Comparison of ENCODE assay signal across 19 cellular contexts in genomic region chr14:53845813-53846693, GRCh38.
A peak's percentile ranks its signal among the peaks of the same experiment; 100 is the strongest.
DNase-seq lines count a peak whose midpoint lies in the region; ATAC-seq, FAIRE-seq and TF ChIP-seq lines count a peak whose summit lies in the region.
"Had no signal": no experiment of that assay in that cellular context is flagged by ENCODE, and none has a peak within 500 bp of the region (broad histone marks: within the 10 kb centered on the region; RNA-seq: fewer than 3 reads in every experiment).

No MANE protein-coding gene starts in this region.

- H3K14ac ChIP-seq in mesenchymal stem cell (ENCODE audit: low read length in 2 of 2) = no peak overlapping the region

- no peak overlapping the region for H2BK12ac ChIP-seq in mesenchymal stem cell (ENCODE audit: low read length in 2 of 2)

- H4K8ac ChIP-seq in mesenchymal stem cell (ENCODE audit: low read length) = no peak overlapping the region

- no peak overlapping the region for H2BK120ac ChIP-seq in mesenchymal stem cell (ENCODE audit: low read depth, low read length)

- H3K27me3 Mint-ChIP-seq in natural killer cell treated with Interleukin-12 subunit alpha and Interleukin-12 subunit beta and Interleukin-15 and Interleukin-18, amount 100 ng/mL, for 72 hours = no peaks in the 10 kb centered on the region

- no peaks in the 10 kb centered on the region for H4K20me1 ChIP-seq in HepG2 (ENCODE audit: insufficient read depth, low read length)

- no peaks in the 10 kb centered on the region for H3K4me1 Mint-ChIP-seq in natural killer cell treated with Interleukin-12 subunit alpha and Interleukin-12 subunit beta and Interleukin-15 and Interleukin-18, amount 100 ng/mL, for 72 hours (ENCODE audit: low read depth in 2 of 2)

- 89% methylated on average over 8 of the region's 8 CpGs for WGBS in HepG2 (ENCODE audit: low lambda C conversion rate)
- WGBS in right lobe of liver (ENCODE audit: insufficient coverage, low coverage, low lambda C conversion rate, missing lambda C conversion rate) = 66% methylated on average over 8 of the region's 8 CpGs
- over 99% methylated on average over 7 of the region's 8 CpGs for WGBS in mesenchymal stem cell

- H2AFZ ChIP-seq in HepG2 (ENCODE audit: low read length) = no peak overlapping the region
- H2AFZ ChIP-seq in mesenchymal stem cell (ENCODE audit: low read depth, low read length) = no peak overlapping the region
- H2AFZ ChIP-seq: GM23338 had no signal

- peaks cover 4% of the 10 kb centered on the region for H3K9me3 Mint-ChIP-seq in natural killer cell treated with Interleukin-12 subunit alpha and Interleukin-12 subunit beta and Interleukin-15 and Interleukin-18, amount 100 ng/mL, for 72 hours
- H3K9me3 Mint-ChIP-seq: GM23338 had no signal

- H3K4me1 ChIP-seq in HepG2 (ENCODE audit: insufficient read depth, low read length) (peaks cover 79% of the 10 kb centered on the region), right lobe of liver (no peaks in the 10 kb centered on the region), mesenchymal stem cell (ENCODE audit: control insufficient read depth, insufficient read depth, low read depth, low read length) (peaks cover 5% of the 10 kb centered on the region)

- no peaks in the 10 kb centered on the region for H3K36me3 Mint-ChIP-seq in natural killer cell treated with Interleukin-12 subunit alpha and Interleukin-12 subunit beta and Interleukin-15 and Interleukin-18, amount 100 ng/mL, for 72 hours

- H3K9me3 ChIP-seq in HepG2 (ENCODE audit: low read length) (no peaks in the 10 kb centered on the region), right lobe of liver (no peaks in the 10 kb centered on the region), mesenchymal stem cell (ENCODE audit: control insufficient read depth, low read length) (no peaks in the 10 kb centered on the region)

- POLR2A ChIA-PET in HepG2 (lab: Yijun Ruan, JAX) = no interaction called here

- H3K27ac ChIP-seq in HepG2 (ENCODE audit: extremely low read length, insufficient read depth, low read length) (no peak overlapping the region), right lobe of liver (no peak overlapping the region), mesenchymal stem cell (ENCODE audit: low read length, poor library complexity, severe bottlenecking) (no peak overlapping the region)

- CTCF ChIA-PET in HepG2 (lab: Yijun Ruan, JAX; ENCODE audit: low intra/inter-chr PET ratio, low total read pairs) = no interaction called here

- no peak overlapping the region for H4K91ac ChIP-seq in mesenchymal stem cell (ENCODE audit: low read length)

- DNase-seq in HepG2 (ENCODE audit: low spot score) (peak; percentile 34), right lobe of liver (no peak), mesenchymal stem cell (no peak), GM10266 (ENCODE audit: extremely low spot score) (no peak), NCI-H2081 (lab: John Stamatoyannopoulos, UW) (no peak)
- DNase-seq in natural killer cell treated with Interleukin-12 subunit alpha and Interleukin-12 subunit beta and Interleukin-15 and Interleukin-18, amount 100 ng/mL, for 72 hours (ENCODE audit: low spot score) = no peak
- DNase-seq: C1 segment of cervical spinal cord; DMS79; NCI-H1048; NCI-H146; NCI-H69; NK-92 treated with Interleukin-12 subunit alpha and Interleukin-12 subunit beta, amount 100 ng/mL, for 24 hours; PC-3 had no signal

- no peak overlapping the region for H3K4me3 ChIP-seq in HepG2 (replicated peaks in 1 of 3; ENCODE audit: insufficient read depth in 1 of 3, low read depth in 2 of 3, low read length in 3 of 3)
- no peak overlapping the region for H3K4me3 ChIP-seq in right lobe of liver
- H3K4me3 ChIP-seq in mesenchymal stem cell (ENCODE audit: insufficient read depth in 1 of 2, low read depth in 1 of 2, low read length in 2 of 2) = no peak overlapping the region
- H3K4me3 ChIP-seq: GM23338 had no signal

- no peak overlapping the region for H3K4me3 Mint-ChIP-seq in natural killer cell treated with Interleukin-12 subunit alpha and Interleukin-12 subunit beta and Interleukin-15 and Interleukin-18, amount 100 ng/mL, for 72 hours
- H3K4me3 Mint-ChIP-seq: GM23338 had no signal

- H3K9ac ChIP-seq in HepG2 (ENCODE audit: insufficient read depth, low read depth, low read length) = no peak overlapping the region
- H3K9ac ChIP-seq in mesenchymal stem cell (ENCODE audit: low read length) = no peak overlapping the region

- no peak for TF ChIP-seq POLR2A in HepG2 (IDR thresholded peaks at IDR 0.05; ENCODE audit: insufficient read depth in 1 of 2, low read depth in 2 of 2, low read length in 2 of 2)
- no peak for TF ChIP-seq POLR2A in right lobe of liver (IDR thresholded peaks at IDR 0.05)

- no peak for TF ChIP-seq EP300 in HepG2 (IDR thresholded peaks at IDR 0.05; ENCODE audit: low read depth in 2 of 2, low read length in 2 of 2)
- no peak for TF ChIP-seq EP300 in HepG2 (CRISPR knock-in tag; IDR thresholded peaks at IDR 0.05; ENCODE audit: borderline replicate concordance)

- no peaks in the 10 kb centered on the region for H3K79me1 ChIP-seq in mesenchymal stem cell (replicated peaks; ENCODE audit: low read length, poor library complexity, severe bottlenecking)

- H3K79me2 ChIP-seq in HepG2 (ENCODE audit: insufficient read depth, low read length) = peaks cover 2% of the 10 kb centered on the region

- BruUV-seq in HepG2 (replicated peaks; lab: Mats Ljungman, UMichigan) = no TSS peak

- H3K4ac ChIP-seq in mesenchymal stem cell (ENCODE audit: low read depth in 1 of 2, low read length in 2 of 2) = no peak overlapping the region

- no peak overlapping the region for H3K23ac ChIP-seq in mesenchymal stem cell (ENCODE audit: low read length in 2 of 2)

- no peak for TF ChIP-seq RAD21 in HepG2 (CRISPR knock-in tag; IDR thresholded peaks at IDR 0.05)

- H3K36me3 ChIP-seq in HepG2 (replicated peaks in 1 of 2; ENCODE audit: control insufficient read depth in 1 of 2, insufficient read depth in 2 of 2, low read length in 2 of 2) = no peaks in the 10 kb centered on the region
- no peaks in the 10 kb centered on the region for H3K36me3 ChIP-seq in right lobe of liver
- H3K36me3 ChIP-seq in mesenchymal stem cell (ENCODE audit: control insufficient read depth in 1 of 2, insufficient read depth in 2 of 2, low read depth in 1 of 2, low read length in 2 of 2) = no peaks in the 10 kb centered on the region

- no peak for ATAC-seq in HepG2
- no peak for ATAC-seq in right lobe of liver
- ATAC-seq in esophagus mucosa = peak; percentile 66
- no peak for ATAC-seq in natural killer cell treated with Interleukin-12 subunit alpha and Interleukin-12 subunit beta and Interleukin-15 and Interleukin-18, amount 100 ng/mL, for 72 hours
- no peak for ATAC-seq in GM18520 (IDR thresholded peaks at IDR 0.05; ENCODE audit: unreplicated experiment)
- ATAC-seq: GM23338, PC-3 had no signal

- H2BK5ac ChIP-seq in mesenchymal stem cell (ENCODE audit: low read depth, low read length, poor library complexity, severe bottlenecking) = no peak overlapping the region

- no peaks in the 10 kb centered on the region for H3K27me3 ChIP-seq in HepG2 (ENCODE audit: control insufficient read depth in 1 of 2, insufficient read depth in 2 of 2, low read length in 2 of 2)
- H3K27me3 ChIP-seq in right lobe of liver = no peaks in the 10 kb centered on the region
- H3K27me3 ChIP-seq in mesenchymal stem cell (ENCODE audit: control insufficient read depth in 1 of 2, insufficient read depth in 1 of 2, low read length in 2 of 2) = no peaks in the 10 kb centered on the region

- TF ChIP-seq CTCF in HepG2 (CRISPR knock-in tag; IDR thresholded peaks at IDR 0.05) (no peak), right lobe of liver (IDR thresholded peaks at IDR 0.05) (no peak), GM10266 (IDR thresholded peaks at IDR 0.05; ENCODE audit: control insufficient read depth, insufficient read depth, low read depth, missing control alignments) (no peak)

- no peak for FAIRE-seq in HepG2 (lab: Jason Lieb, UNC)
- FAIRE-seq: GM12891, GM19239, HTR-8/SVneo had no signal

- peak overlapping the region in 1 of 2 experiments; percentile 25 for H3K18ac ChIP-seq in mesenchymal stem cell (ENCODE audit: low read depth in 1 of 2, low read length in 2 of 2)

- no peak overlapping the region for H2BK15ac ChIP-seq in mesenchymal stem cell (ENCODE audit: low read depth, poor library complexity, severe bottlenecking)

- intact Hi-C loops in HepG2 (cut with micrococcal nuclease; ENCODE audit: unreplicated experiment) (loop anchor here (10.0 kb wide), 1 partner anchor 311 kb away; no protein-coding TSS in a partner anchor), right lobe of liver (cut with DNase I) (no loop called here)

- in situ Hi-C loops in HepG2 (cut with HindIII; ENCODE audit: extremely low pct_ligation_motif_present, low pct_unique_long_range_greater_than_20kb) = no loop called here

- H3K4me2 ChIP-seq in HepG2 (ENCODE audit: low read depth, low read length) (no peak overlapping the region), mesenchymal stem cell (ENCODE audit: low read length, poor library complexity, severe bottlenecking) (peak overlapping the region; percentile 33)
- H3K4me2 ChIP-seq: GM23338 had no signal

- H2AK5ac ChIP-seq in mesenchymal stem cell (ENCODE audit: low read length, severe bottlenecking) = no peak overlapping the region

- H3K27ac Mint-ChIP-seq in natural killer cell treated with Interleukin-12 subunit alpha and Interleukin-12 subunit beta and Interleukin-15 and Interleukin-18, amount 100 ng/mL, for 72 hours = no peak overlapping the region
- H3K27ac Mint-ChIP-seq: GM23338 had no signal

TF ChIP-seq in HepG2, 621 proteins besides CTCF, POLR2A, EP300 and RAD21 (continues in another document):
- peak; percentile 24; the same call in 1 of the 2 replicates for TF ChIP-seq NCOA2 (CRISPR knock-in tag; IDR thresholded peaks at IDR 0.05)
- TF ChIP-seq NR2F6 (IDR thresholded peaks at IDR 0.05) = peak; percentile 58
- TF ChIP-seq NR2F6 (CRISPR knock-in tag; IDR thresholded peaks at IDR 0.05) = peak; percentile 72; the same call in 1 of the 2 replicates
